Comparison of ENCODE assay signal across 12 cellular contexts in the genomic region with DNA sequence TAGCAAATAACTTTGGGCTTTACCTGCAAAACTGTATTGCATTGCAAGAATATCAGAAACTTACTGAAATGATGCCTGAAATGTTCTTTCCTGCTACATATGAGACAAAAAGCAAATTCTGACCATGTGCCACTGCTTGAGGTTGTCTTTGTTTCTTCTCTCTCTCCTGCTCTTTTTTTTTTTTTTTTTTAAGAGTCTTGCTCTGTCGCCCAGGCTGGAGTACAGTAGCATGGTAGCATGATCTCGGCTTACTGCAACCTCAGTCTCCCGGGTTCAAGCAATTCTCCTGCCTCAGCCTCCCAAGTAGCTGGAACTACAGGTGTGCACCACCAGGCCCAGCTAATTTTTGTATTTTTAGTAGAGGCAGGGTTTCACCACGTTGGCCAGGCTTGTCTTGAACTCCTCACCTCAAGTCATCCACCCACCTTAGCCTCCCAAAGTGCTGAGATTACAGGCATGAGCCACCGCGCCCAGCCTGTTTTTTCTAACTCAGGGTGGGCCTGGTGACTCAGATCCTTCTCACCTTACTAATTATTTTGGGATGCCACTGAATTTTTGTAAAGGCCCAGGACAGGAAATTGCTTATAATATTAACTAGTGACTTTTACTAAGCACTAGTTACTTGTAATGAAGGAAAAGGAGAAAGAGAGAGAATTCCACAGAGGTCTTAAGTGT. TPM values are rescaled to one million over a fixed set of nuclear protein-coding genes. Genes with fewer than 3 reads are reported as not detected.
DNase-seq lines count a peak whose midpoint lies in the region; ATAC-seq and TF ChIP-seq lines count a peak whose summit lies in the region.
"Had no signal": no experiment of that assay in that cellular context is flagged by ENCODE, and none has a peak within 500 bp of the region (broad histone marks: within the 10 kb centered on the region; RNA-seq: fewer than 3 reads in every experiment).

No MANE protein-coding gene starts in this region.

- H3K27me3 ChIP-seq in CD4-positive, alpha-beta T cell (ENCODE audit: control insufficient read depth, insufficient read depth, low read length): no peaks in the 10 kb centered on the region

- no peak for DNase-seq in CD4-positive, alpha-beta T cell
- DNase-seq in activated B cell treated with CpG ODN at 0.5 μM for 24 hours (no peak), memory B cell (ENCODE audit: low spot score in 2 of 2) (no peak), NCI-H446 treated with DMSO at 0.1 percent for 48 hours (lab: John Stamatoyannopoulos, UW) (no peak), NCI-H226 (no peak)
- DNase-seq: aorta had no signal

- no peak overlapping the region for H3K4me3 ChIP-seq in HEK293 (ENCODE audit: low read depth, low read length)

- peak overlapping the region; percentile 68 for H3K4me3 Mint-ChIP-seq in CD4-positive, alpha-beta T cell
- H3K4me3 Mint-ChIP-seq in activated B cell treated with CpG ODN at 0.5 μM for 24 hours: peak overlapping the region; percentile 65
- H3K4me3 Mint-ChIP-seq in memory B cell: peak overlapping the region; percentile 55

- H3K27me3 Mint-ChIP-seq in CD4-positive, alpha-beta T cell: no peaks in the 10 kb centered on the region
- H3K27me3 Mint-ChIP-seq in activated B cell treated with CpG ODN at 0.5 μM for 24 hours (no peaks in the 10 kb centered on the region), memory B cell (no peaks in the 10 kb centered on the region)

- peak; percentile 37 for TF ChIP-seq CTCF in CD4-positive, alpha-beta T cell (IDR thresholded peaks at IDR 0.05)
- TF ChIP-seq CTCF in HEK293 (tag by site-specific recombination; IDR thresholded peaks at IDR 0.05) (no peak; the same call in 1 of the 2 replicates), activated B cell treated with CpG ODN at 0.5 μM for 24 hours (IDR thresholded peaks at IDR 0.05) (no peak)

- no peaks in the 10 kb centered on the region for H3K36me3 Mint-ChIP-seq in CD4-positive, alpha-beta T cell (ENCODE audit: low read depth)
- H3K36me3 Mint-ChIP-seq in activated B cell treated with CpG ODN at 0.5 μM for 24 hours (ENCODE audit: low read depth) (no peaks in the 10 kb centered on the region), memory B cell (peaks cover 4% of the 10 kb centered on the region)

- CTCF ChIA-PET in CD4-positive, alpha-beta T cell (lab: Charles Lee): interaction anchor here (0.7 to 3.4 kb wide), 11 partner anchors 12 to 515 kb away, joined by 3 to 24 read pairs (median 4); a partner anchor contains a TSS
- CTCF ChIA-PET in HEK293 (lab: Yijun Ruan, JAX) (interaction anchor here (0.6 to 3.1 kb wide), 22 partner anchors 9 to 552 kb away, joined by 3 to 17 read pairs (median 4); a partner anchor contains a TSS), activated B cell treated with CpG ODN at 0.5 μM for 24 hours (lab: Charles Lee) (interaction anchor here (0.7 to 5.6 kb wide), 11 partner anchors 11 to 502 kb away, joined by 3 to 76 read pairs (median 4); a partner anchor contains a TSS)

- POLR2A ChIA-PET in CD4-positive, alpha-beta T cell (lab: Charles Lee): interaction anchor here (1.1 to 7.6 kb wide), 8 partner anchors 44 to 842 kb away, joined by 3 to 87 read pairs (median 6); a partner anchor contains a TSS
- POLR2A ChIA-PET in HEK293 (lab: Yijun Ruan, JAX) (interaction anchor here (0.7 kb wide), 1 partner anchor 293 kb away, joined by 8 read pairs; no protein-coding TSS in a partner anchor), activated B cell treated with CpG ODN at 0.5 μM for 24 hours (lab: Charles Lee) (interaction anchor here (0.9 to 2.3 kb wide), 2 partner anchors 140 to 290 kb away, joined by 3 to 6 read pairs; a partner anchor contains a TSS)

- no peak overlapping the region for H3K27ac Mint-ChIP-seq in CD4-positive, alpha-beta T cell
- H3K27ac Mint-ChIP-seq in activated B cell treated with CpG ODN at 0.5 μM for 24 hours (peak overlapping the region; percentile 15), memory B cell (no peak overlapping the region)

- peak overlapping the region; percentile 33 for H3K27ac ChIP-seq in CD4-positive, alpha-beta T cell (ENCODE audit: low read depth, low read length)
- H3K27ac ChIP-seq in HEK293 (ENCODE audit: extremely low read depth, low read depth, low read length): no peak overlapping the region

- H3K36me3 ChIP-seq in HEK293 (ENCODE audit: control insufficient read depth in 2 of 2, insufficient read depth in 1 of 2, low read length in 2 of 2): no peaks in the 10 kb centered on the region

- intact Hi-C loops in CD4-positive, alpha-beta T cell (cut with DNase I, micrococcal nuclease): loop anchor here (2.0 to 10.0 kb wide), 3 partner anchors 129 to 499 kb away; a partner anchor contains a TSS
- intact Hi-C loops in activated B cell treated with CpG ODN at 0.5 μM for 24 hours (cut with micrococcal nuclease): loop anchor here (2.0 to 10.0 kb wide), 2 partner anchors 529 to 821 kb away; a partner anchor contains a TSS

- no peaks in the 10 kb centered on the region for H3K9me3 ChIP-seq in CD4-positive, alpha-beta T cell (ENCODE audit: control insufficient read depth, low read length)
- H3K9me3 ChIP-seq in HEK293 (ENCODE audit: control insufficient read depth, insufficient read depth, low read depth, low read length): no peaks in the 10 kb centered on the region

- H3K9me3 Mint-ChIP-seq in CD4-positive, alpha-beta T cell: peaks cover 9% of the 10 kb centered on the region
- H3K9me3 Mint-ChIP-seq in activated B cell treated with CpG ODN at 0.5 μM for 24 hours (peaks cover 6% of the 10 kb centered on the region), memory B cell (peaks cover 5% of the 10 kb centered on the region)

- H3K4me1 ChIP-seq in HEK293 (ENCODE audit: control insufficient read depth, insufficient read depth, low read length): no peaks in the 10 kb centered on the region

- ATAC-seq in CD4-positive, alpha-beta T cell (ENCODE audit: poor library complexity): peak; percentile 19
- ATAC-seq in activated B cell treated with CpG ODN at 0.5 μM for 24 hours (ENCODE audit: low read depth) (no peak), memory B cell (ENCODE audit: low read depth) (no peak), HG03378 (IDR thresholded peaks at IDR 0.05; ENCODE audit: unreplicated experiment) (no peak), HG03280 (IDR thresholded peaks at IDR 0.05; ENCODE audit: unreplicated experiment) (no peak)

- peaks cover 11% of the 10 kb centered on the region for H3K4me1 Mint-ChIP-seq in CD4-positive, alpha-beta T cell (ENCODE audit: low read depth)
- H3K4me1 Mint-ChIP-seq in activated B cell treated with CpG ODN at 0.5 μM for 24 hours: peaks cover 9% of the 10 kb centered on the region
- peaks cover 4% of the 10 kb centered on the region for H3K4me1 Mint-ChIP-seq in memory B cell

TF ChIP-seq in HEK293, 187 proteins besides CTCF, POLR2A, EP300 and RAD21:
- TF ChIP-seq, protein P1, sequence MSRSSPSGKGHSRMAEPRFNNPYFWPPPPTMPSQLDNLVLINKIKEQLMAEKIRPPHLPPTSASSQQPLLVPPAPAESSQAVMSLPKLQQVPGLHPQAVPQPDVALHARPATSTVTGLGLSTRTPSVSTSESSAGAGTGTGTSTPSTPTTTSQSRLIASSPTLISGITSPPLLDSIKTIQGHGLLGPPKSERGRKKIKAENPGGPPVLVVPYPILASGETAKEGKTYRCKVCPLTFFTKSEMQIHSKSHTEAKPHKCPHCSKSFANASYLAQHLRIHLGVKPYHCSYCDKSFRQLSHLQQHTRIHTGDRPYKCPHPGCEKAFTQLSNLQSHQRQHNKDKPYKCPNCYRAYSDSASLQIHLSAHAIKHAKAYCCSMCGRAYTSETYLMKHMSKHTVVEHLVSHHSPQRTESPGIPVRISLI (tag by site-specific recombination; IDR thresholded peaks at IDR 0.05): peak; percentile 15; the same call in 1 of the 2 replicates
- TF ChIP-seq ZNF76 (tag by site-specific recombination; IDR thresholded peaks at IDR 0.05; ENCODE audit: borderline replicate concordance, low read depth) (no peak), WT1 (tag by site-specific recombination; IDR thresholded peaks at IDR 0.05) (no peak), ZNF157 (tag by site-specific recombination; IDR thresholded peaks at IDR 0.05) (no peak), ZBTB1 (tag by site-specific recombination; IDR thresholded peaks at IDR 0.05) (no peak)

RNA-seq across cellular contexts. Expression of a gene that starts 35.9 kb away (rescaled TPM):
- total RNA-seq in CD4-positive, alpha-beta T cell: not detected
- not detected in 2 replicates for total RNA-seq in activated B cell treated with CpG ODN at 0.5 μM for 24 hours
- total RNA-seq: aorta, epithelial cell of proximal tubule, osteocyte, urinary bladder had no signal

RNA-seq across cellular contexts. Expression of a gene that starts 44.8 kb away (rescaled TPM):
- total RNA-seq in CD4-positive, alpha-beta T cell: 10 to 100 TPM; 67.6 to 69.4 TPM
- 42.8 and 46.3 TPM in 2 replicates for total RNA-seq in activated B cell treated with CpG ODN at 0.5 μM for 24 hours
